In genomic region chr6:159168536-159169192, GRCh38 we compare ENCODE assay signal across 8 cellular contexts. TPM values are rescaled to one million over a fixed set of nuclear protein-coding genes. Genes with fewer than 3 reads are reported as not detected.
A peak's percentile ranks its signal among the peaks of the same experiment; 100 is the strongest.
DNase-seq lines count a peak whose midpoint lies in the region; ATAC-seq and TF ChIP-seq lines count a peak whose summit lies in the region.

No MANE protein-coding gene starts in this region.

- H3K36me3 ChIP-seq in left ventricle myocardium inferior = no peaks in the 10 kb centered on the region

- DNase-seq in activated T-cell treated with anti-CD3 and anti-CD28 coated beads for 48 hours (ENCODE audit: low read depth) = peak; percentile 6
- DNase-seq in activated T-cell treated with anti-CD3 and anti-CD28 coated beads, Interleukin-2, amount 50 U/mL, for 1 hour = no peak
- no peak for DNase-seq in activated B cell treated with CpG ODN at 0.5 μM for 24 hours
- DNase-seq in left ventricle myocardium inferior = peak; percentile 47
- no peak for DNase-seq in retinal pigment epithelial cell (ENCODE audit: low read depth)
- no peak for DNase-seq in NCI-H2081 (lab: John Stamatoyannopoulos, UW)
- DNase-seq in NCI-H446 treated with DMSO at 0.1 percent for 48 hours (lab: John Stamatoyannopoulos, UW) = no peak

- H3K9me3 Mint-ChIP-seq in activated B cell treated with CpG ODN at 0.5 μM for 24 hours = no peaks in the 10 kb centered on the region

- CTCF ChIA-PET in activated B cell treated with CpG ODN at 0.5 μM for 24 hours (lab: Charles Lee) = interaction anchor here (7.4 kb wide), 1 partner anchor 488 kb away, joined by 90 read pairs; no protein-coding TSS in a partner anchor

- peak overlapping the region; percentile 63 for H3K4me3 Mint-ChIP-seq in activated B cell treated with CpG ODN at 0.5 μM for 24 hours

- no peak for TF ChIP-seq CTCF in activated B cell treated with CpG ODN at 0.5 μM for 24 hours (IDR thresholded peaks at IDR 0.05)
- peak; percentile 40 for TF ChIP-seq CTCF in left ventricle myocardium inferior (IDR thresholded peaks at IDR 0.05; ENCODE audit: borderline replicate concordance)
- TF ChIP-seq CTCF in retinal pigment epithelial cell (conservative IDR thresholded peaks at IDR 0.05; ENCODE audit: low read depth, low read length) = peak; percentile 55

- peaks cover 26% of the 10 kb centered on the region for H3K4me1 ChIP-seq in left ventricle myocardium inferior

- H3K4me3 ChIP-seq in left ventricle myocardium inferior = peak overlapping the region; percentile 63
- peak overlapping the region; percentile 43 for H3K4me3 ChIP-seq in retinal pigment epithelial cell (ENCODE audit: low read length)

- POLR2A ChIA-PET in activated B cell treated with CpG ODN at 0.5 μM for 24 hours (lab: Charles Lee) = no interaction called here

- H3K4me1 Mint-ChIP-seq in activated B cell treated with CpG ODN at 0.5 μM for 24 hours = peaks cover 20% of the 10 kb centered on the region

- H3K9me3 ChIP-seq in left ventricle myocardium inferior (replicated peaks) = no peaks in the 10 kb centered on the region

- no peaks in the 10 kb centered on the region for H3K36me3 Mint-ChIP-seq in activated B cell treated with CpG ODN at 0.5 μM for 24 hours (ENCODE audit: low read depth)

- intact Hi-C loops in activated B cell treated with CpG ODN at 0.5 μM for 24 hours (cut with micrococcal nuclease) = loop anchor here (1.0 kb wide), 1 partner anchor 486 kb away; no protein-coding TSS in a partner anchor
- intact Hi-C loops in left ventricle myocardium inferior (cut with micrococcal nuclease) = no loop called here

- peaks cover 95% of the 10 kb centered on the region for H3K27me3 ChIP-seq in left ventricle myocardium inferior (ENCODE audit: low read depth)

- ATAC-seq in activated B cell treated with CpG ODN at 0.5 μM for 24 hours (ENCODE audit: low read depth) = no peak
- ATAC-seq in HG02852 (IDR thresholded peaks at IDR 0.05; ENCODE audit: unreplicated experiment) = no peak

- H3K27ac Mint-ChIP-seq in activated B cell treated with CpG ODN at 0.5 μM for 24 hours = no peak overlapping the region

- H3K27ac ChIP-seq in left ventricle myocardium inferior (replicated peaks) = peak overlapping the region; percentile 41

- H3K27me3 Mint-ChIP-seq in activated B cell treated with CpG ODN at 0.5 μM for 24 hours = peaks cover 64% of the 10 kb centered on the region

RNA-seq across cellular contexts. Expression of gene FNDC1, which starts 0.5 kb away (rescaled TPM):
- total RNA-seq in activated B cell treated with CpG ODN at 0.5 μM for 24 hours (not detected in 2 replicates), left ventricle myocardium inferior (1.8 TPM)

Comparison
In these comparisons a context has a peak if more than half of its experiments do, and no peak if none do; other contexts are left out.
1. DNase-seq: peak in activated T-cell treated with anti-CD3 and anti-CD28 coated beads for 48 hours (single experiment) and left ventricle myocardium inferior (single experiment); none in activated T-cell treated with anti-CD3 and anti-CD28 coated beads, Interleukin-2, amount 50 U/mL, for 1 hour (single experiment), activated B cell treated with CpG ODN at 0.5 μM for 24 hours (single experiment), retinal pigment epithelial cell (single experiment), NCI-H2081 (0 of 2) and NCI-H446 treated with DMSO at 0.1 percent for 48 hours (single experiment).